8 cellular contexts compared by ENCODE assay signal in genomic region chr19:17775245-17775927, GRCh38. TPM values are rescaled to one million over a fixed set of nuclear protein-coding genes. Genes with fewer than 3 reads are reported as not detected.
DNase-seq lines count a peak whose midpoint lies in the region; ATAC-seq and TF ChIP-seq lines count a peak whose summit lies in the region.

No MANE protein-coding gene starts in this region.

- no peak overlapping the region for H3K9ac ChIP-seq in PC-3 (ENCODE audit: low read length)

- POLR2A ChIA-PET in PC-3 (lab: Charles Lee; ENCODE audit: unreplicated experiment): no interaction called here

- H3K4me2 ChIP-seq in PC-3 (ENCODE audit: low read length): no peak overlapping the region

- H3K27ac ChIP-seq in cardiac muscle cell (no peak overlapping the region), PC-3 (ENCODE audit: low read length) (no peak overlapping the region)

- H3K4me3 ChIP-seq in cardiac muscle cell (no peak overlapping the region), PC-3 (ENCODE audit: low read length) (no peak overlapping the region)

- H3K9me3 ChIP-seq in cardiac muscle cell (ENCODE audit: low read depth): no peaks in the 10 kb centered on the region
- H3K9me3 ChIP-seq in PC-3 (ENCODE audit: low read length): no peaks in the 10 kb centered on the region

- CTCF ChIA-PET in PC-3 (lab: Charles Lee): no interaction called here

- no TSS peak for BruUV-seq in PC-3 (replicated peaks; lab: Mats Ljungman, UMichigan)

- H3K4me1 ChIP-seq in cardiac muscle cell (ENCODE audit: low read depth) (no peaks in the 10 kb centered on the region), PC-3 (ENCODE audit: insufficient read depth, low read length) (peaks cover 23% of the 10 kb centered on the region)

- no peaks in the 10 kb centered on the region for H3K9me2 ChIP-seq in PC-3 (replicated peaks; ENCODE audit: low read length)

- H3F3A ChIP-seq in PC-3 (ENCODE audit: low read length, unreplicated experiment): no peaks in the 10 kb centered on the region

- H3K27me3 ChIP-seq in cardiac muscle cell (no peaks in the 10 kb centered on the region), PC-3 (ENCODE audit: low read length) (no peaks in the 10 kb centered on the region)

- H3K36me3 ChIP-seq in cardiac muscle cell (no peaks in the 10 kb centered on the region), PC-3 (ENCODE audit: low read depth, low read length) (no peaks in the 10 kb centered on the region)

- DNase-seq in cardiac muscle cell (ENCODE audit: low read depth in 1 of 2, low spot score in 1 of 2): peak; percentile 43 to 56
- no peak for DNase-seq in Right ventricle myocardium inferior (ENCODE audit: missing footprints)
- DNase-seq in PC-3: peak; percentile 74
- DNase-seq in amniotic epithelial cell (ENCODE audit: low read depth): peak; percentile 24
- peak; percentile 27 for DNase-seq in medulla oblongata (ENCODE audit: extremely low spot score)
- no peak for DNase-seq in SW480 (ENCODE audit: low spot score)
- no peak for DNase-seq in GM19238 (ENCODE audit: insufficient read length, low spot score)

- intact Hi-C loops in Right ventricle myocardium inferior (cut with DNase I): no loop called here
- intact Hi-C loops in PC-3 (cut with micrococcal nuclease): loop anchor here (5.0 kb wide), 2 partner anchors 82 to 263 kb away; partner anchors contain the start of genes PGLS and RPL18A

- no peaks in the 10 kb centered on the region for H4K20me1 ChIP-seq in PC-3 (ENCODE audit: low read length)

- TF ChIP-seq CTCF in cardiac muscle cell (IDR thresholded peaks at IDR 0.05; ENCODE audit: low read depth, low read length) (peak; percentile 75), PC-3 (conservative IDR thresholded peaks at IDR 0.05; ENCODE audit: low read depth, low read length) (peak; percentile 86)

- no peak for ATAC-seq in Right ventricle myocardium inferior
- ATAC-seq in PC-3: peak; percentile 4; the same call in 1 of the 2 replicates
- no peak for ATAC-seq in GM18511 (IDR thresholded peaks at IDR 0.05; ENCODE audit: unreplicated experiment)

- no peak overlapping the region for H2AFZ ChIP-seq in PC-3 (ENCODE audit: low read length)

- no peaks in the 10 kb centered on the region for H3K79me2 ChIP-seq in PC-3 (ENCODE audit: low read length)

RNA-seq across cellular contexts. Expression of gene B3GNT3, which starts 19.6 kb away (rescaled TPM):
- not detected in 2 replicates for total RNA-seq in cardiac muscle cell
- polyA plus RNA-seq in cardiac muscle cell: 0.55 TPM in 1 of 2 replicates, not detected in the other
- total RNA-seq in Right ventricle myocardium inferior: not detected
- 39.5 and 41.7 TPM in 2 replicates for total RNA-seq in PC-3 (2014; rRNA removed)

RNA-seq across cellular contexts. Expression of gene FCHO1, which starts 24.1 kb away (rescaled TPM):
- 1.8 and 3.1 TPM in 2 replicates for total RNA-seq in cardiac muscle cell
- 2.5 and 4.3 TPM in 2 replicates for polyA plus RNA-seq in cardiac muscle cell
- total RNA-seq in Right ventricle myocardium inferior: 0.24 TPM
- 21.0 and 29.5 TPM in 2 replicates for total RNA-seq in PC-3 (2014; rRNA removed)

RNA-seq across cellular contexts. Expression of gene INSL3, which starts 45.9 kb away (rescaled TPM):
- total RNA-seq in cardiac muscle cell (0.25 and 0.63 TPM in 2 replicates), Right ventricle myocardium inferior (not detected), PC-3 (2014; rRNA removed) (not detected in 2 replicates)
- 0.47 TPM in 1 of 2 replicates, not detected in the other for polyA plus RNA-seq in cardiac muscle cell

RNA-seq across cellular contexts. Expression of gene MAP1S, which starts 56.1 kb away (rescaled TPM):
- total RNA-seq in cardiac muscle cell (48.6 and 61.7 TPM in 2 replicates), Right ventricle myocardium inferior (26.0 TPM), PC-3 (2014; rRNA removed) (25.4 and 30.2 TPM in 2 replicates)
- polyA plus RNA-seq in cardiac muscle cell: 60.4 and 73.9 TPM in 2 replicates

Comparison
In these comparisons a context has a peak if more than half of its experiments do, and no peak if none do; other contexts are left out.
1. DNase-seq: peak in cardiac muscle cell (2 of 2), PC-3 (single experiment), amniotic epithelial cell (single experiment) and medulla oblongata (single experiment); none in Right ventricle myocardium inferior (single experiment), SW480 (single experiment) and GM19238 (single experiment).
2. RNA of gene B3GNT3, which starts 19.6 kb away (total RNA-seq): 39.5 to 41.7 TPM in PC-3; not detected in cardiac muscle cell and not detected in Right ventricle myocardium inferior (single experiment); every median in the first group is over 10 times any median in the second.